In genomic region chr3:150407051-150407817, GRCh38 we compare ENCODE assay signal across 8 cellular contexts. TPM values are rescaled to one million over a fixed set of nuclear protein-coding genes. Genes with fewer than 3 reads are reported as not detected.
DNase-seq lines count a peak whose midpoint lies in the region; ATAC-seq, FAIRE-seq and TF ChIP-seq lines count a peak whose summit lies in the region.

No MANE protein-coding gene starts in this region.

- CTCF ChIA-PET in AG04449 (lab: Yijun Ruan, JAX): interaction anchor here (0.9 to 2.7 kb wide), 7 partner anchors 8 to 179 kb away, joined by 3 to 8 read pairs (median 3); no protein-coding TSS in a partner anchor
- CTCF ChIA-PET in activated CD4-positive, alpha-beta T cell treated with anti-CD3 and anti-CD28 coated beads, Interleukin-2, amount 10 ng/mL, durations not matched to agents 7 days and 5 days (lab: Charles Lee): interaction anchor here (0.9 to 4.6 kb wide), 4 partner anchors 11 to 356 kb away, joined by 3 to 20 read pairs (median 4); partner anchors contain the start of gene SIAH2

- 0 out of 2 replicates have a peak, but pooled peaks cover 3% of the 10 kb centered on the region for H3F3A ChIP-seq in GM23338 (replicated peaks; ENCODE audit: low read depth)

- H3K36me3 ChIP-seq in GM23338 (ENCODE audit: insufficient read depth): no peaks in the 10 kb centered on the region
- H3K36me3 ChIP-seq in small intestine (ENCODE audit: control insufficient read depth in 2 of 2, insufficient read depth in 2 of 2, low read length in 2 of 2): no peaks in the 10 kb centered on the region

- WGBS in small intestine, 3 donors: 11 to 25% (median 18%) methylated on average over 12 of the region's 12 CpGs

- POLR2A ChIA-PET in AG04449 (lab: Yijun Ruan, JAX): interaction anchor here (0.8 to 3.2 kb wide), 6 partner anchors 11 to 171 kb away, joined by 3 to 24 read pairs (median 12); no protein-coding TSS in a partner anchor
- POLR2A ChIA-PET in activated CD4-positive, alpha-beta T cell treated with anti-CD3 and anti-CD28 coated beads, Interleukin-2, amount 10 ng/mL, durations not matched to agents 7 days and 5 days (lab: Charles Lee): interaction anchor here (1.0 kb wide), 1 partner anchor 138 kb away, joined by 4 read pairs; no protein-coding TSS in a partner anchor

- ATAC-seq in GM23338 (no peak), HG03460 (IDR thresholded peaks at IDR 0.05; ENCODE audit: unreplicated experiment) (no peak)

- H3K9me3 Mint-ChIP-seq in GM23338: no peaks in the 10 kb centered on the region
- no peaks in the 10 kb centered on the region for H3K9me3 Mint-ChIP-seq in activated CD4-positive, alpha-beta T cell treated with anti-CD3 and anti-CD28 coated beads, Interleukin-2, amount 10 ng/mL, durations not matched to agents 7 days and 5 days

- H3K79me2 ChIP-seq in GM23338 (replicated peaks; ENCODE audit: insufficient read depth): peaks cover 26% of the 10 kb centered on the region

- peak overlapping the region; percentile 95 for H3K4me2 ChIP-seq in GM23338

- H3K9me3 ChIP-seq in small intestine (ENCODE audit: control insufficient read depth, low read depth): no peaks in the 10 kb centered on the region

- peaks cover 35% of the 10 kb centered on the region; the same call in 2 of the 3 replicates for H3K4me1 Mint-ChIP-seq in GM23338
- H3K4me1 Mint-ChIP-seq in activated CD4-positive, alpha-beta T cell treated with anti-CD3 and anti-CD28 coated beads, Interleukin-2, amount 10 ng/mL, durations not matched to agents 7 days and 5 days: peaks cover 20% of the 10 kb centered on the region

- H3K27ac ChIP-seq in GM23338 (ENCODE audit: low read depth): peak overlapping the region; percentile 96
- H3K27ac ChIP-seq in small intestine (ENCODE audit: low read depth in 1 of 2, low read length in 1 of 2): peak overlapping the region; percentile 79 to 98

- H3K4me1 ChIP-seq in GM23338 (ENCODE audit: insufficient read depth): peaks cover 24% of the 10 kb centered on the region
- H3K4me1 ChIP-seq in small intestine (ENCODE audit: control insufficient read depth in 2 of 2, insufficient read depth in 1 of 2, low read depth in 1 of 2, low read length in 1 of 2): no peaks in the 10 kb centered on the region

- FAIRE-seq in small intestine (lab: Jason Lieb, UNC): no peak

- H3K27me3 ChIP-seq in GM23338 (ENCODE audit: insufficient read depth): no peaks in the 10 kb centered on the region
- H3K27me3 ChIP-seq in small intestine (ENCODE audit: control insufficient read depth in 2 of 2, insufficient read depth in 2 of 2, low read length in 2 of 2): no peaks in the 10 kb centered on the region

- H3K36me3 Mint-ChIP-seq in GM23338 (ENCODE audit: low read depth): peaks cover 12% of the 10 kb centered on the region
- peaks cover 11% of the 10 kb centered on the region for H3K36me3 Mint-ChIP-seq in activated CD4-positive, alpha-beta T cell treated with anti-CD3 and anti-CD28 coated beads, Interleukin-2, amount 10 ng/mL, durations not matched to agents 7 days and 5 days (ENCODE audit: low read depth)

- peak overlapping the region; percentile 98 for H3K27ac Mint-ChIP-seq in GM23338
- peak overlapping the region; percentile 94 for H3K27ac Mint-ChIP-seq in activated CD4-positive, alpha-beta T cell treated with anti-CD3 and anti-CD28 coated beads, Interleukin-2, amount 10 ng/mL, durations not matched to agents 7 days and 5 days

- peaks cover 7% of the 10 kb centered on the region for H3K27me3 Mint-ChIP-seq in GM23338 (ENCODE audit: insufficient read depth, low read depth, poor library complexity)
- H3K27me3 Mint-ChIP-seq in activated CD4-positive, alpha-beta T cell treated with anti-CD3 and anti-CD28 coated beads, Interleukin-2, amount 10 ng/mL, durations not matched to agents 7 days and 5 days: peaks cover 8% of the 10 kb centered on the region

- H3K4me3 ChIP-seq in AG04449 (ENCODE audit: low read depth, low read length) (peak overlapping the region; percentile 48), GM23338 (peak overlapping the region; percentile 77), small intestine (ENCODE audit: low read depth in 1 of 2, low read length in 2 of 2) (peak overlapping the region; percentile 45 to 65)

- peak overlapping the region; percentile 78 for H3K4me3 Mint-ChIP-seq in GM23338
- peak overlapping the region; percentile 83 for H3K4me3 Mint-ChIP-seq in activated CD4-positive, alpha-beta T cell treated with anti-CD3 and anti-CD28 coated beads, Interleukin-2, amount 10 ng/mL, durations not matched to agents 7 days and 5 days

- no peaks in the 10 kb centered on the region for H3K9me2 ChIP-seq in GM23338 (ENCODE audit: insufficient read depth)

- DNase-seq in AG04449 (ENCODE audit: low read depth, low spot score) (no peak), GM23338 (ENCODE audit: low spot score) (peak; percentile 16), globus pallidus (ENCODE audit: low spot score) (peak; percentile 33), small intestine (peak; percentile 33), dedifferentiated amniotic fluid mesenchymal stem cell (ENCODE audit: extremely low spot score) (no peak), SW 1271 (lab: John Stamatoyannopoulos, UW) (no peak)
- no peak for DNase-seq in activated CD4-positive, alpha-beta T cell treated with anti-CD3 and anti-CD28 coated beads, Interleukin-2, amount 10 ng/mL, durations not matched to agents 7 days and 5 days

- H2AFZ ChIP-seq in GM23338: peak overlapping the region; percentile 85

- TF ChIP-seq CTCF in AG04449 (IDR thresholded peaks at IDR 0.05; ENCODE audit: insufficient read depth, low read length, missing control alignments) (no peak), GM23338 (conservative IDR thresholded peaks at IDR 0.05; ENCODE audit: low read depth in 2 of 2) (no peak)

- H4K20me1 ChIP-seq in GM23338 (replicated peaks; ENCODE audit: insufficient read depth): peaks cover 16% of the 10 kb centered on the region

TF ChIP-seq in GM23338, 12 proteins besides CTCF, POLR2A, EP300 and RAD21 (continues in another document):
- no peak for TF ChIP-seq NANOG (IDR thresholded peaks at IDR 0.05; ENCODE audit: borderline replicate concordance)
- TF ChIP-seq CREB1 (CRISPR knock-in tag; IDR thresholded peaks at IDR 0.05; ENCODE audit: low read depth): no peak
- no peak for TF ChIP-seq STAT1 (IDR thresholded peaks at IDR 0.05; ENCODE audit: unreplicated experiment)
- no peak for TF ChIP-seq ZNF114 (CRISPR knock-in tag; IDR thresholded peaks at IDR 0.05)
- no peak for TF ChIP-seq JUNB (IDR thresholded peaks at IDR 0.05; ENCODE audit: unreplicated experiment)
- TF ChIP-seq EZH2 (IDR thresholded peaks at IDR 0.05; ENCODE audit: low read depth, unreplicated experiment): no peak
- no peak for TF ChIP-seq EZH2phosphoT487 (IDR thresholded peaks at IDR 0.05; ENCODE audit: unreplicated experiment)
- no peak for TF ChIP-seq POLR2AphosphoS5 (IDR thresholded peaks at IDR 0.05; ENCODE audit: low read depth)
- TF ChIP-seq ZNF331 (CRISPR knock-in tag; IDR thresholded peaks at IDR 0.05; ENCODE audit: low read depth): no peak
- TF ChIP-seq ETS1 (IDR thresholded peaks at IDR 0.05): no peak

RNA-seq across cellular contexts. Expression of gene TSC22D2, which starts 0.9 kb away (rescaled TPM):
- total RNA-seq in GM23338 (2014; rRNA removed; shearing (Covaris generic)): 18.6 and 23.3 TPM in 2 replicates
- polyA plus RNA-seq in GM23338 (2016; fragmentation: Nextera tagmentation; extraction: Ambion mirVana) (33.8 and 34.2 TPM in 2 replicates), small intestine (1 to 10 TPM; 5.9 to 8.5 (median 6.5) TPM)
- total RNA-seq in activated CD4-positive, alpha-beta T cell treated with anti-CD3 and anti-CD28 coated beads, Interleukin-2, amount 10 ng/mL, durations not matched to agents 7 days and 5 days: 10 to 100 TPM; 14.8 to 19.6 TPM

Comparison
In these comparisons a context has a peak if more than half of its experiments do, and no peak if none do; other contexts are left out.
1. DNase-seq: peak in GM23338 (single experiment), globus pallidus (single experiment) and small intestine (single experiment); none in AG04449 (single experiment), activated CD4-positive, alpha-beta T cell treated with anti-CD3 and anti-CD28 coated beads, Interleukin-2, amount 10 ng/mL, durations not matched to agents 7 days and 5 days (single experiment), dedifferentiated amniotic fluid mesenchymal stem cell (single experiment) and SW 1271 (0 of 2).
2. Peak in every context shown above with its lines, with median percentiles within 50 percentile points of each other: H3K4me3 ChIP-seq.